19 cellular contexts compared by ENCODE assay signal in the genomic region with DNA sequence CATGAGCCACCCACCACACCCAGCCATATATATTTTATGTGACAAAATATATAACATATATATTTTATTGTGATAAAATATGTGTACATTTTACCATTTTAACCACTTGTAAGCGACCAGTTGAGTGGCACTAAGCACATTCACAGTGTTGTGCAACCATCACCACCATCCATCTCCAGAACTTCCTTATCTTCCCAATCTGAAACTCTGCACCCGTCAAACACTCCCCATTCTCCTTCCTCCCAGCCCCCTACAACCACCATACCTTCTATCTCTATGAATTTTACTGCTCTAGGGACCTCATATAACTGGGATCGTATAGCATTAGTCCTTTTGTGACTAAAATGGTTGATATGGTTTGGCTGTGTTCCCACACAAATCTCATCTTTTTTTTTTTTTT. TPM values are rescaled to one million over a fixed set of nuclear protein-coding genes. Genes with fewer than 3 reads are reported as not detected.
A peak's percentile ranks its signal among the peaks of the same experiment; 100 is the strongest.
DNase-seq lines count a peak whose midpoint lies in the region; ATAC-seq, FAIRE-seq and TF ChIP-seq lines count a peak whose summit lies in the region.
"Had no signal": no experiment of that assay in that cellular context is flagged by ENCODE, and none has a peak within 500 bp of the region (broad histone marks: within the 10 kb centered on the region; RNA-seq: fewer than 3 reads in every experiment).

No MANE protein-coding gene starts in this region.

- ATAC-seq in K562 (no peak), GM18907 (IDR thresholded peaks at IDR 0.05; ENCODE audit: unreplicated experiment) (no peak), HG03097 (IDR thresholded peaks at IDR 0.05; ENCODE audit: low FRiP score, unreplicated experiment) (no peak)
- ATAC-seq: HCT116 had no signal

- WGBS in K562 (ENCODE audit: insufficient coverage, low coverage, missing lambda C conversion rate) = 14% methylated on average over 3 of the region's 3 CpGs

- intact Hi-C loops in K562 (cut with micrococcal nuclease) = no loop called here

- no peak for TF ChIP-seq CTCF in K562 (IDR thresholded peaks at IDR 0.05 in 2 of 3, conservative IDR thresholded peaks at IDR 0.05 in 1 of 3; ENCODE audit: insufficient read depth in 2 of 3, low read depth in 1 of 3, low read length in 3 of 3)

- H3K4me1 ChIP-seq in BLaER1 (peaks cover 51% of the 10 kb centered on the region), K562 (replicated peaks in 1 of 2; ENCODE audit: control insufficient read depth in 2 of 2, insufficient read depth in 2 of 2, low read length in 2 of 2) (peaks cover 7 to 8% of the 10 kb centered on the region in 2 experiments; a peak in 3 of 5 replicates)

- no peak for FAIRE-seq in K562 (lab: Jason Lieb, UNC)
- FAIRE-seq: D721Med, G401.6, GM12892, H54 had no signal

- no peaks in the 10 kb centered on the region for H3K79me2 ChIP-seq in K562 (ENCODE audit: control insufficient read depth, insufficient read depth, low read length)

- H3K27ac ChIP-seq in BLaER1 (no peak overlapping the region), K562 (ENCODE audit: extremely low read depth, low read depth, low read length) (no peak overlapping the region)
- H3K27ac ChIP-seq: C4-2B, GM23248 had no signal

- TF ChIP-seq EP300 in K562 (IDR thresholded peaks at IDR 0.05; ENCODE audit: low read length) = no peak

- peaks cover 7% of the 10 kb centered on the region for H3K9me3 ChIP-seq in BLaER1
- no peaks in the 10 kb centered on the region for H3K9me3 ChIP-seq in K562 (replicated peaks; ENCODE audit: control insufficient read depth, insufficient read depth, low read depth, low read length)

- H2AFZ ChIP-seq in K562 (ENCODE audit: low read depth, low read length) = no peak overlapping the region
- H2AFZ ChIP-seq: GM23248 had no signal

- peak; percentile 58 for DNase-seq in KBM-7
- DNase-seq in MV-4-11 (lab: John Stamatoyannopoulos, UW) = peak; percentile 73
- no peak for DNase-seq in K562 (ENCODE audit: extremely low read depth in 1 of 4, low spot score in 3 of 4)
- no peak for DNase-seq in NCI-H510A (lab: John Stamatoyannopoulos, UW)
- DNase-seq: ACHN; CD4-positive, alpha-beta memory T cell; DMS153; DMS79 treated with DMSO at 0.1 percent for 48 hours; EL; GM23248 had no signal

- no peak for TF ChIP-seq RAD21 in K562 (CRISPR knock-in tag; conservative IDR thresholded peaks at IDR 0.05 in 1 of 2, IDR thresholded peaks at IDR 0.05 in 1 of 2)

- POLR2A ChIA-PET in K562 (lab: Yijun Ruan, JAX) = no interaction called here

- in situ Hi-C loops in KBM-7 (cut with MboI; ENCODE audit: low pct_unique_long_range_greater_than_20kb, low sequenced_read_pairs) = no loop called here
- in situ Hi-C loops in K562 (cut with MboI) = no loop called here

- CTCF ChIA-PET in K562 (lab: Yijun Ruan, JAX; ENCODE audit: low intra/inter-chr PET ratio) = no interaction called here

- H3K4me2 ChIP-seq in BLaER1 = peak overlapping the region; percentile 68; the same call in 1 of the 2 replicates
- no peak overlapping the region for H3K4me2 ChIP-seq in K562 (ENCODE audit: insufficient read depth, low read length)

- no peaks in the 10 kb centered on the region for H3K36me3 ChIP-seq in BLaER1
- no peaks in the 10 kb centered on the region for H3K36me3 ChIP-seq in K562 (ENCODE audit: control insufficient read depth, insufficient read depth, low read length)

- H3K4me3 ChIP-seq in BLaER1 (no peak overlapping the region), K562 (no peak overlapping the region)
- H3K4me3 ChIP-seq: GM23248 had no signal

- H4K20me1 ChIP-seq in BLaER1 (no peaks in the 10 kb centered on the region), K562 (replicated peaks; ENCODE audit: control insufficient read depth, insufficient read depth, low read length) (no peaks in the 10 kb centered on the region)

- no peaks in the 10 kb centered on the region for H3K9me1 ChIP-seq in K562 (ENCODE audit: control insufficient read depth, insufficient read depth, low read length)

- no TSS peak for BruUV-seq in K562 (replicated peaks; lab: Mats Ljungman, UMichigan)

- H3K27me3 ChIP-seq in BLaER1 (no peaks in the 10 kb centered on the region), K562 (ENCODE audit: control insufficient read depth in 2 of 2, insufficient read depth in 2 of 2, low read length in 2 of 2) (no peaks in the 10 kb centered on the region)

- H3K9ac ChIP-seq in BLaER1 (no peak overlapping the region), K562 (ENCODE audit: insufficient read depth in 1 of 2, low read depth in 2 of 2, low read length in 2 of 2) (no peak overlapping the region)
- H3K9ac ChIP-seq: GM23248 had no signal

- no peak for TF ChIP-seq POLR2A in K562 (conservative IDR thresholded peaks at IDR 0.05)

TF ChIP-seq in K562, 482 proteins besides CTCF, POLR2A, EP300 and RAD21:
- TF ChIP-seq EZH2 (IDR thresholded peaks at IDR 0.05; ENCODE audit: borderline replicate concordance, low read depth, low read length) (no peak), CEBPG (CRISPR knock-in tag; IDR thresholded peaks at IDR 0.05) (peak; percentile 15; the same call in 1 of the 2 replicates), CEBPG (tag; conservative IDR thresholded peaks at IDR 0.05 in 1 of 2, IDR thresholded peaks at IDR 0.05 in 1 of 2) (peak in 1 of 2 experiments; percentile 40; a peak in 1 of 4 replicates), CEBPB (tag; IDR thresholded peaks at IDR 0.05) (peak; percentile 68)

RNA-seq across cellular contexts. Expression of a gene that starts 20.8 kb away (rescaled TPM):
- total RNA-seq in K562 (2011; cell fraction: chromatin; rRNA removed; ENCODE audit: low replicate concordance) = 23.7 and 39.3 TPM in 2 replicates
- total RNA-seq in K562 (2011; cell fraction: nucleolus; rRNA removed) = 19.7 and 23.5 TPM in 2 replicates
- 22.3 and 24.9 TPM in 2 replicates for total RNA-seq in K562 (2011; cell fraction: nucleoplasm; rRNA removed)
- total RNA-seq in K562 (2014; rRNA removed) (8.8 and 14.3 TPM in 2 replicates), K562 (2014; rRNA removed; fragmentation: Illumina TruSeq; extraction: Trizol) (7.4 and 8.4 TPM in 2 replicates), K562 (2015; rRNA removed; fragmentation: Illumina TruSeq; extraction: Trizol) (11.5 TPM in 2 replicates), K562 (2021) (14.8 and 15.2 TPM in 2 replicates)
- polyA plus RNA-seq in K562 (2011; rRNA removed) (11.4 and 16.2 TPM in 2 replicates), K562 (2014; fragmentation: Illumina TruSeq; extraction: Trizol) (12.3 and 13.8 TPM in 2 replicates), K562 (2014; fragmentation: Nextera tagmentation; extraction: Ambion mirVana) (under 1 TPM; 0.25 to 0.42 TPM), K562 (2014; rRNA removed) (13.8 and 17.0 TPM in 2 replicates)
- 13.6 and 14.6 TPM in 2 replicates for polyA plus RNA-seq in K562 (2011; cell fraction: cytosol; rRNA removed)
- 43.6 and 45.1 TPM in 2 replicates for polyA plus RNA-seq in K562 (2011; cell fraction: nucleus; rRNA removed)
- 11.3 and 12.8 TPM in 2 replicates for polyA plus RNA-seq in K562 (2012)
- polyA minus RNA-seq in K562 (2011; rRNA and poly(A)+ RNA removed) = 5.5 and 6.4 TPM in 2 replicates
- 8.1 and 9.3 TPM in 2 replicates for polyA minus RNA-seq in K562 (2011; cell fraction: cytosol; rRNA and poly(A)+ RNA removed)
- polyA minus RNA-seq in K562 (2011; cell fraction: nucleus; rRNA and poly(A)+ RNA removed) = 9.8 and 12.1 TPM in 2 replicates

RNA-seq across cellular contexts. Expression of a gene that starts 55.6 kb away (rescaled TPM):
- total RNA-seq in K562 (2011; cell fraction: chromatin; rRNA removed; ENCODE audit: low replicate concordance) = 5.2 and 6.2 TPM in 2 replicates
- 4.0 and 4.3 TPM in 2 replicates for total RNA-seq in K562 (2011; cell fraction: nucleolus; rRNA removed)
- 5.0 and 5.1 TPM in 2 replicates for total RNA-seq in K562 (2011; cell fraction: nucleoplasm; rRNA removed)
- total RNA-seq in K562 (2014; rRNA removed) (5.8 and 15.2 TPM in 2 replicates), K562 (2014; rRNA removed; fragmentation: Illumina TruSeq; extraction: Trizol) (5.5 and 6.0 TPM in 2 replicates), K562 (2015; rRNA removed; fragmentation: Illumina TruSeq; extraction: Trizol) (6.1 and 7.1 TPM in 2 replicates), K562 (2021) (7.8 and 11.4 TPM in 2 replicates)
- polyA plus RNA-seq in K562 (2011; rRNA removed) (10.4 and 12.1 TPM in 2 replicates), K562 (2014; fragmentation: Illumina TruSeq; extraction: Trizol) (6.7 and 7.2 TPM in 2 replicates), K562 (2014; fragmentation: Nextera tagmentation; extraction: Ambion mirVana) (1 to 10 TPM in 1 of 2 experiments, under 1 TPM in 1; 0.92 to 1.1 TPM), K562 (2014; rRNA removed) (4.6 and 4.8 TPM in 2 replicates)
- 7.3 and 8.0 TPM in 2 replicates for polyA plus RNA-seq in K562 (2011; cell fraction: cytosol; rRNA removed)
- 3.4 and 5.9 TPM in 2 replicates for polyA plus RNA-seq in K562 (2011; cell fraction: nucleus; rRNA removed)
- 7.0 and 10.8 TPM in 2 replicates for polyA plus RNA-seq in K562 (2012)
- 9.0 and 9.9 TPM in 2 replicates for polyA minus RNA-seq in K562 (2011; rRNA and poly(A)+ RNA removed)
- polyA minus RNA-seq in K562 (2011; cell fraction: cytosol; rRNA and poly(A)+ RNA removed) = 8.9 and 10.0 TPM in 2 replicates
- 2.2 and 3.1 TPM in 2 replicates for polyA minus RNA-seq in K562 (2011; cell fraction: nucleus; rRNA and poly(A)+ RNA removed)

Comparison
In these comparisons a context has a peak if more than half of its experiments do, and no peak if none do; other contexts are left out.
1. DNase-seq: peak in KBM-7 (single experiment) and MV-4-11 (single experiment); none in K562 (0 of 4) and NCI-H510A (single experiment).